Comparison of ENCODE assay signal across 8 cellular contexts in the genomic region with DNA sequence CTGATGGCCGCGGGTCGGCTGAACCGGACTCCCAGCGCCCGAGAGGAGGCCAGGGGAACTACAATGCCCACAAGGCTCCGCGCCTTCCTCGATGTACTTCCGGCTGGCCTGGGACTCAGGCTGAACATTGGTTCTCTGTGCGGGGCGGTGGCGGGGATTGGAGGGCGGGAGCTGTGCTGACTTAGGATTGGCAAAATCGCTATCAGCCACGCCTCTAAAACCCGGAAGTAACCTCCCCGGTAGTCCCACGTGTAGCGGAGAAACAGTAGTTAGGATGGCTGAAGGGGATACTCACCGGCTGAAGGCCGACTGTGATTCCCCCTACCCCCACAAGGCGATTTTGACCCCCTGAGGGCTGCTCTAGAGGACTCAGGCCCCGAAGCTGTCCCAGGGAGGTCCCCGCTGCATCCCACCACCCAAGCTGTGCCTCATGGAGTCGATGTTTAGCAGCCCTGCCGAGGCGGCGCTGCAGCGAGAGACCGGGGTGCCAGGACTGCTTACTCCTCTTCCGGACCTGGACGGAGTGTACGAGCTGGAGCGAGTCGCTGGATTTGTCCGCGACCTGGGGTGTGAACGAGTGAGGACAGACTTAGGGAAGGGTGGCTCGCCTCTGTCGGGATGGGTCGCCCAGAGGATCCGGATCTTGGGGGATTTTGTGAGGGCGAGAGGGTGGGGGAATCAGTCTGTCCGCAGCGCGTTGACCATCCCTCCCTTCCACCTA. TPM values are rescaled to one million over a fixed set of nuclear protein-coding genes. Genes with fewer than 3 reads are reported as not detected.
DNase-seq lines count a peak whose midpoint lies in the region; ATAC-seq and TF ChIP-seq lines count a peak whose summit lies in the region.

A gene with protein sequence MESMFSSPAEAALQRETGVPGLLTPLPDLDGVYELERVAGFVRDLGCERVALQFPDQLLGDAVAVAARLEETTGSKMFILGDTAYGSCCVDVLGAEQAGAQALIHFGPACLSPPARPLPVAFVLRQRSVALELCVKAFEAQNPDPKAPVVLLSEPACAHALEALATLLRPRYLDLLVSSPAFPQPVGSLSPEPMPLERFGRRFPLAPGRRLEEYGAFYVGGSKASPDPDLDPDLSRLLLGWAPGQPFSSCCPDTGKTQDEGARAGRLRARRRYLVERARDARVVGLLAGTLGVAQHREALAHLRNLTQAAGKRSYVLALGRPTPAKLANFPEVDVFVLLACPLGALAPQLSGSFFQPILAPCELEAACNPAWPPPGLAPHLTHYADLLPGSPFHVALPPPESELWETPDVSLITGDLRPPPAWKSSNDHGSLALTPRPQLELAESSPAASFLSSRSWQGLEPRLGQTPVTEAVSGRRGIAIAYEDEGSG (plus strand): TSS at position 265 of the 721 bp plus-strand sequence. CDS start 166 bp downstream, at position 431.

- TF ChIP-seq CTCF in glutamatergic neuron (IDR thresholded peaks at IDR 0.05; ENCODE audit: partially characterized antibody, unreplicated experiment) (peak; percentile 58), osteocyte (IDR thresholded peaks at IDR 0.05) (no peak)

- DNase-seq in NCI-H1105 (lab: John Stamatoyannopoulos, UW) (peak; percentile 98), SKM-1 treated with dmso at 0.1 percent for 144 hours (lab: John Stamatoyannopoulos, UW; ENCODE audit: unreplicated experiment) (peak; percentile 96), glutamatergic neuron (peak; percentile 97), osteocyte (ENCODE audit: extremely low spot score, unreplicated experiment) (peak; percentile 97)

- no peaks in the 10 kb centered on the region for H3K9me3 ChIP-seq in thymus (ENCODE audit: control insufficient read depth)

- peak within 1 kb of the TSS; percentile 91 for H3K27ac Mint-ChIP-seq in activated naive CD8-positive, alpha-beta T cell
- peak within 1 kb of the TSS; percentile 31 for H3K27ac Mint-ChIP-seq in glutamatergic neuron (ENCODE audit: unreplicated experiment)
- peak within 1 kb of the TSS; percentile 58 for H3K27ac Mint-ChIP-seq in osteocyte (ENCODE audit: unreplicated experiment)

- ATAC-seq in HG02588 (IDR thresholded peaks at IDR 0.05; ENCODE audit: unreplicated experiment) = peak; percentile 75

- peak within 1 kb of the TSS; percentile 71 for H3K4me3 ChIP-seq in GM08714 (ENCODE audit: low read length)
- peak within 1 kb of the TSS; percentile 61 for H3K4me3 ChIP-seq in thymus (ENCODE audit: low read length)

- H3K4me3 Mint-ChIP-seq in activated naive CD8-positive, alpha-beta T cell = peak within 1 kb of the TSS; percentile 97
- peak within 1 kb of the TSS; percentile 97 for H3K4me3 Mint-ChIP-seq in glutamatergic neuron (ENCODE audit: unreplicated experiment)
- peak within 1 kb of the TSS; percentile 93 for H3K4me3 Mint-ChIP-seq in osteocyte (ENCODE audit: unreplicated experiment)

- peaks cover 10% of the 10 kb centered on the region for H3K4me1 ChIP-seq in thymus (ENCODE audit: control insufficient read depth, insufficient read depth, low read length)

- peaks cover 22% of the 10 kb centered on the region for H3K36me3 Mint-ChIP-seq in activated naive CD8-positive, alpha-beta T cell
- H3K36me3 Mint-ChIP-seq in glutamatergic neuron (ENCODE audit: unreplicated experiment) (no peaks in the 10 kb centered on the region), osteocyte (ENCODE audit: unreplicated experiment) (peaks cover 21% of the 10 kb centered on the region)

- H3K4me1 Mint-ChIP-seq in activated naive CD8-positive, alpha-beta T cell (ENCODE audit: low read depth) = peaks cover 27% of the 10 kb centered on the region
- H3K4me1 Mint-ChIP-seq in glutamatergic neuron (ENCODE audit: low read depth, unreplicated experiment) = peaks cover 6% of the 10 kb centered on the region
- peaks cover 23% of the 10 kb centered on the region for H3K4me1 Mint-ChIP-seq in osteocyte (ENCODE audit: unreplicated experiment)

- H3K27me3 Mint-ChIP-seq in activated naive CD8-positive, alpha-beta T cell = no peaks in the 10 kb centered on the region
- peaks cover 12% of the 10 kb centered on the region for H3K27me3 Mint-ChIP-seq in glutamatergic neuron (ENCODE audit: unreplicated experiment)
- H3K27me3 Mint-ChIP-seq in osteocyte (ENCODE audit: unreplicated experiment) = no peaks in the 10 kb centered on the region

- H3K36me3 ChIP-seq in thymus (ENCODE audit: control insufficient read depth, insufficient read depth) = no peaks in the 10 kb centered on the region

- 1% methylated on average over 47 of the region's 47 CpGs for WGBS in thymus

- H3K27ac ChIP-seq in thymus (ENCODE audit: low read depth) = no peak within 1 kb of the TSS

- H3K9me3 Mint-ChIP-seq in activated naive CD8-positive, alpha-beta T cell (ENCODE audit: low read depth) = no peaks in the 10 kb centered on the region
- H3K9me3 Mint-ChIP-seq in glutamatergic neuron (ENCODE audit: unreplicated experiment) (peaks cover 11% of the 10 kb centered on the region), osteocyte (ENCODE audit: unreplicated experiment) (peaks cover 8% of the 10 kb centered on the region)

- H3K27me3 ChIP-seq in thymus (ENCODE audit: control insufficient read depth, insufficient read depth) = no peaks in the 10 kb centered on the region

RNA-seq across cellular contexts. Expression of the gene that starts here (rescaled TPM):
- 25.3 TPM for total RNA-seq in glutamatergic neuron (ENCODE audit: unreplicated experiment)
- total RNA-seq in osteocyte = 21.7 and 22.4 TPM in 2 replicates
- polyA plus RNA-seq in thymus = 14.4 TPM

Comparison
In these comparisons a context has a peak if more than half of its experiments do, and no peak if none do; other contexts are left out.
1. H3K27ac Mint-ChIP-seq: peak in every context shown above with its lines; median percentile 91 in activated naive CD8-positive, alpha-beta T cell; 58 in osteocyte; 31 in glutamatergic neuron.